In genomic region chr6:43670623-43670986, GRCh38 we compare ENCODE assay signal across 18 cellular contexts. TPM values are rescaled to one million over a fixed set of nuclear protein-coding genes. Genes with fewer than 3 reads are reported as not detected.
DNase-seq lines count a peak whose midpoint lies in the region; ATAC-seq, FAIRE-seq and TF ChIP-seq lines count a peak whose summit lies in the region.
"Had no signal": no experiment of that assay in that cellular context is flagged by ENCODE, and none has a peak within 500 bp of the region (broad histone marks: within the 10 kb centered on the region; RNA-seq: fewer than 3 reads in every experiment).

No MANE protein-coding gene starts in this region.

- no peak overlapping the region for H3K4me2 ChIP-seq in parathyroid adenoma (ENCODE audit: low read length)

- H3K36me3 ChIP-seq in parathyroid adenoma (ENCODE audit: control insufficient read depth, insufficient read depth, low read length), result no peaks in the 10 kb centered on the region
- H3K36me3 ChIP-seq: MG63 had no signal

- H3K27me3 Mint-ChIP-seq in T-helper 1 cell treated with Interleukin-12 subunit alpha and Interleukin-12 subunit beta and Interleukin-4 antibody, amounts not matched to agents 30 μg/mL and 1 μg/mL, for 36 hours (ENCODE audit: low read depth), result no peaks in the 10 kb centered on the region
- H3K27me3 Mint-ChIP-seq in activated naive CD8-positive, alpha-beta T cell treated with anti-CD3 and anti-CD28 coated beads for 36 hours, result no peaks in the 10 kb centered on the region
- H3K27me3 Mint-ChIP-seq in HFFc6 (ENCODE audit: insufficient read depth), result no peaks in the 10 kb centered on the region; the same call in 1 of the 2 replicates
- H3K27me3 Mint-ChIP-seq: T-cell had no signal

- no peaks in the 10 kb centered on the region for H3K9me3 Mint-ChIP-seq in T-helper 1 cell treated with Interleukin-12 subunit alpha and Interleukin-12 subunit beta and Interleukin-4 antibody, amounts not matched to agents 30 μg/mL and 1 μg/mL, for 36 hours
- no peaks in the 10 kb centered on the region for H3K9me3 Mint-ChIP-seq in activated naive CD8-positive, alpha-beta T cell treated with anti-CD3 and anti-CD28 coated beads for 36 hours
- H3K9me3 Mint-ChIP-seq in HFFc6, result no peaks in the 10 kb centered on the region
- H3K9me3 Mint-ChIP-seq: T-cell had no signal

- H3K27ac Mint-ChIP-seq in T-helper 1 cell treated with Interleukin-12 subunit alpha and Interleukin-12 subunit beta and Interleukin-4 antibody, amounts not matched to agents 30 μg/mL and 1 μg/mL, for 36 hours, result peak overlapping the region; percentile 69
- H3K27ac Mint-ChIP-seq in activated naive CD8-positive, alpha-beta T cell treated with anti-CD3 and anti-CD28 coated beads for 36 hours, result peak overlapping the region; percentile 63
- H3K27ac Mint-ChIP-seq in HFFc6, result no peak overlapping the region

- no peak for TF ChIP-seq CTCF in parathyroid adenoma (IDR thresholded peaks at IDR 0.05)
- no peak for TF ChIP-seq CTCF in HFFc6 (IDR thresholded peaks at IDR 0.05)

- no peaks in the 10 kb centered on the region for H3K79me2 ChIP-seq in parathyroid adenoma

- peaks cover 35% of the 10 kb centered on the region for H3K4me1 ChIP-seq in parathyroid adenoma

- no peak for ATAC-seq in HG03439 (IDR thresholded peaks at IDR 0.05; ENCODE audit: unreplicated experiment)
- ATAC-seq: T-cell had no signal

- peaks cover 35% of the 10 kb centered on the region for H3K4me1 Mint-ChIP-seq in T-helper 1 cell treated with Interleukin-12 subunit alpha and Interleukin-12 subunit beta and Interleukin-4 antibody, amounts not matched to agents 30 μg/mL and 1 μg/mL, for 36 hours (ENCODE audit: low read depth)
- peaks cover 37% of the 10 kb centered on the region for H3K4me1 Mint-ChIP-seq in activated naive CD8-positive, alpha-beta T cell treated with anti-CD3 and anti-CD28 coated beads for 36 hours
- peaks cover 21% of the 10 kb centered on the region for H3K4me1 Mint-ChIP-seq in HFFc6 (ENCODE audit: low read depth)

- H3K36me3 Mint-ChIP-seq in T-helper 1 cell treated with Interleukin-12 subunit alpha and Interleukin-12 subunit beta and Interleukin-4 antibody, amounts not matched to agents 30 μg/mL and 1 μg/mL, for 36 hours (ENCODE audit: low read depth), result peaks cover 28% of the 10 kb centered on the region
- peaks cover 6% of the 10 kb centered on the region for H3K36me3 Mint-ChIP-seq in activated naive CD8-positive, alpha-beta T cell treated with anti-CD3 and anti-CD28 coated beads for 36 hours
- H3K36me3 Mint-ChIP-seq in HFFc6 (ENCODE audit: low read depth), result peaks cover 5% of the 10 kb centered on the region; the same call in 1 of the 2 replicates

- no peaks in the 10 kb centered on the region for H3K9me3 ChIP-seq in parathyroid adenoma (ENCODE audit: control insufficient read depth, low read length)
- H3K9me3 ChIP-seq: BLaER1 treated with 17β-estradiol and CSF1 and Interleukin-3, amounts not matched to agents 10 nM and 100 nM; MG63 had no signal

- H3K27ac ChIP-seq in parathyroid adenoma, result peak overlapping the region; percentile 67

- peak; percentile 10; the same call in 1 of the 2 replicates for TF ChIP-seq POLR2A in GM12892 (IDR thresholded peaks at IDR 0.05; ENCODE audit: low read depth, low read length)

- no peak overlapping the region for H2AFZ ChIP-seq in parathyroid adenoma

- no peaks in the 10 kb centered on the region for H3K27me3 ChIP-seq in parathyroid adenoma (ENCODE audit: control insufficient read depth, insufficient read depth, low read length)
- H3K27me3 ChIP-seq: BLaER1 treated with 17β-estradiol and CSF1 and Interleukin-3, amounts not matched to agents 10 nM and 100 nM; MG63 had no signal

- DNase-seq in T-helper 1 cell (no peak), GM12892 (ENCODE audit: insufficient read length) (no peak), HFFc6 (no peak), NCI-H187 (lab: John Stamatoyannopoulos, UW) (no peak)
- no peak for DNase-seq in activated naive CD8-positive, alpha-beta T cell treated with anti-CD3 and anti-CD28 coated beads for 36 hours
- DNase-seq: activated effector memory CD4-positive, alpha-beta T cell treated with anti-CD3 and anti-CD28 coated beads, Interleukin-2, amount 50 U/mL, for 16 hours; DMS79; effector CD8-positive, alpha-beta T cell; mammary epithelial cell; NCI-H69; T-cell had no signal

- FAIRE-seq in GM12892 (lab: Jason Lieb, UNC), result no peak
- FAIRE-seq: RCC 7860 had no signal

- no peak overlapping the region for H3K4me3 Mint-ChIP-seq in T-helper 1 cell treated with Interleukin-12 subunit alpha and Interleukin-12 subunit beta and Interleukin-4 antibody, amounts not matched to agents 30 μg/mL and 1 μg/mL, for 36 hours
- H3K4me3 Mint-ChIP-seq in activated naive CD8-positive, alpha-beta T cell treated with anti-CD3 and anti-CD28 coated beads for 36 hours, result no peak overlapping the region
- no peak overlapping the region for H3K4me3 Mint-ChIP-seq in HFFc6
- H3K4me3 Mint-ChIP-seq: T-cell had no signal

- no peak overlapping the region for H3K9ac ChIP-seq in parathyroid adenoma

- no peak overlapping the region for H3K4me3 ChIP-seq in parathyroid adenoma (ENCODE audit: low read depth, low read length)
- H3K4me3 ChIP-seq: BLaER1 treated with 17β-estradiol and CSF1 and Interleukin-3, amounts not matched to agents 10 nM and 100 nM; MG63; skin epidermis had no signal

RNA-seq across cellular contexts. Expression of gene MRPS18A, which starts 17.0 kb away (rescaled TPM):
- polyA plus RNA-seq in GM12892 (2012; ENCODE audit: missing spikeins), result 49.1 TPM
- total RNA-seq in activated naive CD8-positive, alpha-beta T cell treated with anti-CD3 and anti-CD28 coated beads for 36 hours, result 10 to 100 TPM; 63.8 to 65.3 TPM
- 10 to 100 TPM; 34.3 to 42.8 (median 38.3) TPM for total RNA-seq in HFFc6 (2021; fragmentation: NEBNext Ultra II Directional; extraction: Animal tissue kit (Norgen Biotek cat#: 25700))

RNA-seq across cellular contexts. Expression of gene RSPH9, which starts 25.8 kb away (rescaled TPM):
- polyA plus RNA-seq in GM12892 (2012; ENCODE audit: missing spikeins), result 0.57 TPM
- not detected for total RNA-seq in activated naive CD8-positive, alpha-beta T cell treated with anti-CD3 and anti-CD28 coated beads for 36 hours
- total RNA-seq in HFFc6 (2021; fragmentation: NEBNext Ultra II Directional; extraction: Animal tissue kit (Norgen Biotek cat#: 25700)), result under 1 TPM in 5 of 6 experiments, not detected in 1; 0.09 to 0.60 (median 0.30) TPM
- total RNA-seq: T-cell had no signal
- polyA plus RNA-seq: mammary epithelial cell had no signal

RNA-seq across cellular contexts. Expression of gene MAD2L1BP, which starts 35.0 kb away (rescaled TPM):
- polyA plus RNA-seq in GM12892 (2012; ENCODE audit: missing spikeins), result 23.8 TPM
- 10 to 100 TPM; 29.9 to 30.1 TPM for total RNA-seq in activated naive CD8-positive, alpha-beta T cell treated with anti-CD3 and anti-CD28 coated beads for 36 hours
- 10 to 100 TPM; 23.6 to 26.7 (median 26.4) TPM for total RNA-seq in HFFc6 (2021; fragmentation: NEBNext Ultra II Directional; extraction: Animal tissue kit (Norgen Biotek cat#: 25700))

RNA-seq across cellular contexts. Expression of gene GTPBP2, which starts 41.5 kb away (rescaled TPM):
- 39.3 TPM for polyA plus RNA-seq in GM12892 (2012; ENCODE audit: missing spikeins)
- 10 to 100 TPM; 49.2 to 52.1 TPM for total RNA-seq in activated naive CD8-positive, alpha-beta T cell treated with anti-CD3 and anti-CD28 coated beads for 36 hours
- 10 to 100 TPM; 35.6 to 47.7 (median 41.0) TPM for total RNA-seq in HFFc6 (2021; fragmentation: NEBNext Ultra II Directional; extraction: Animal tissue kit (Norgen Biotek cat#: 25700))
